11 cellular contexts compared by ENCODE assay signal in genomic region chr6:5174756-5175155, GRCh38.
DNase-seq lines count a peak whose midpoint lies in the region; ATAC-seq and TF ChIP-seq lines count a peak whose summit lies in the region.
"Had no signal": no experiment of that assay in that cellular context is flagged by ENCODE, and none has a peak within 500 bp of the region (broad histone marks: within the 10 kb centered on the region; RNA-seq: fewer than 3 reads in every experiment).

No MANE protein-coding gene starts in this region.

- TF ChIP-seq CTCF in DOHH2 (IDR thresholded peaks at IDR 0.05; ENCODE audit: low read depth, low read length, poor library complexity, severe bottlenecking) (no peak), mesothelial cell of epicardium (IDR thresholded peaks at IDR 0.05; ENCODE audit: unreplicated experiment) (no peak)

- peak overlapping the region; percentile 73 for H3K27ac ChIP-seq in DOHH2 (ENCODE audit: low read depth, low read length)
- H3K27ac ChIP-seq: SK-N-MC had no signal

- peaks cover 64% of the 10 kb centered on the region for H3K4me1 Mint-ChIP-seq in activated CD8-positive, alpha-beta T cell treated with anti-CD3 and anti-CD28 coated beads, Interleukin-2, amount 10 ng/mL, durations not matched to agents 7 days and 5 days (ENCODE audit: low read depth)
- H3K4me1 Mint-ChIP-seq in naive thymus-derived CD8-positive, alpha-beta T cell: peaks cover 31 to 77% (median 65%) of the 10 kb centered on the region in 4 donors
- peaks cover 15% of the 10 kb centered on the region for H3K4me1 Mint-ChIP-seq in mesothelial cell of epicardium

- H4K20me1 ChIP-seq in DOHH2 (ENCODE audit: control insufficient read depth, insufficient read depth, low read depth, low read length): no peaks in the 10 kb centered on the region

- CTCF ChIA-PET in activated CD8-positive, alpha-beta T cell treated with anti-CD3 and anti-CD28 coated beads, Interleukin-2, amount 10 ng/mL, durations not matched to agents 7 days and 5 days (lab: Charles Lee): interaction anchor here (0.7 to 5.8 kb wide), 25 partner anchors 9 to 207 kb away, joined by 3 to 59 read pairs (median 4); partner anchors contain the start of genes FARS2 and LYRM4

- peak overlapping the region; percentile 71 for H3K4me2 ChIP-seq in DOHH2 (ENCODE audit: low read length)

- no peaks in the 10 kb centered on the region for H3K27me3 ChIP-seq in DOHH2 (ENCODE audit: control insufficient read depth, low read length)
- H3K27me3 ChIP-seq: heart right ventricle had no signal

- peak; percentile 3 for ATAC-seq in HG03064 (IDR thresholded peaks at IDR 0.05; ENCODE audit: low read depth, unreplicated experiment)
- peak; percentile 41 for ATAC-seq in activated CD8-positive, alpha-beta T cell treated with anti-CD3 and anti-CD28 coated beads, Interleukin-2, amount 10 ng/mL, durations not matched to agents 7 days and 5 days
- peak; percentile 38 to 62 for ATAC-seq in naive thymus-derived CD8-positive, alpha-beta T cell
- ATAC-seq: left ventricle myocardium superior had no signal

- no peaks in the 10 kb centered on the region for H3K27me3 Mint-ChIP-seq in activated CD8-positive, alpha-beta T cell treated with anti-CD3 and anti-CD28 coated beads, Interleukin-2, amount 10 ng/mL, durations not matched to agents 7 days and 5 days (ENCODE audit: low read depth)
- no peaks in the 10 kb centered on the region for H3K27me3 Mint-ChIP-seq in naive thymus-derived CD8-positive, alpha-beta T cell
- H3K27me3 Mint-ChIP-seq in mesothelial cell of epicardium (ENCODE audit: low read depth): no peaks in the 10 kb centered on the region

- H3K4me3 ChIP-seq in DOHH2 (ENCODE audit: low read length): peak overlapping the region; percentile 59
- H3K4me3 ChIP-seq: SK-N-MC had no signal

- no peaks in the 10 kb centered on the region for H3K79me2 ChIP-seq in DOHH2 (ENCODE audit: control insufficient read depth, low read length)

- no peaks in the 10 kb centered on the region for H3K9me3 ChIP-seq in DOHH2 (ENCODE audit: control insufficient read depth, insufficient read depth, low read length)
- H3K9me3 ChIP-seq: heart right ventricle had no signal

- H3K4me3 Mint-ChIP-seq in activated CD8-positive, alpha-beta T cell treated with anti-CD3 and anti-CD28 coated beads, Interleukin-2, amount 10 ng/mL, durations not matched to agents 7 days and 5 days: peak overlapping the region; percentile 72
- H3K4me3 Mint-ChIP-seq in naive thymus-derived CD8-positive, alpha-beta T cell: peak overlapping the region; percentile 53 to 82 (median 74)
- no peak overlapping the region for H3K4me3 Mint-ChIP-seq in mesothelial cell of epicardium

- H3K9me3 Mint-ChIP-seq in activated CD8-positive, alpha-beta T cell treated with anti-CD3 and anti-CD28 coated beads, Interleukin-2, amount 10 ng/mL, durations not matched to agents 7 days and 5 days (ENCODE audit: insufficient read depth): no peaks in the 10 kb centered on the region
- no peaks in the 10 kb centered on the region for H3K9me3 Mint-ChIP-seq in naive thymus-derived CD8-positive, alpha-beta T cell
- no peaks in the 10 kb centered on the region for H3K9me3 Mint-ChIP-seq in mesothelial cell of epicardium

- peak overlapping the region; percentile 98 for H3K27ac Mint-ChIP-seq in activated CD8-positive, alpha-beta T cell treated with anti-CD3 and anti-CD28 coated beads, Interleukin-2, amount 10 ng/mL, durations not matched to agents 7 days and 5 days
- H3K27ac Mint-ChIP-seq in naive thymus-derived CD8-positive, alpha-beta T cell: peak overlapping the region; percentile 87 to 96 (median 92)
- H3K27ac Mint-ChIP-seq in mesothelial cell of epicardium: no peak overlapping the region

- H3K36me3 ChIP-seq in DOHH2 (ENCODE audit: control insufficient read depth, low read length): no peaks in the 10 kb centered on the region
- H3K36me3 ChIP-seq: heart right ventricle had no signal

- POLR2A ChIA-PET in activated CD8-positive, alpha-beta T cell treated with anti-CD3 and anti-CD28 coated beads, Interleukin-2, amount 10 ng/mL, durations not matched to agents 7 days and 5 days (lab: Charles Lee): interaction anchor here (1.3 to 2.3 kb wide), 6 partner anchors 13 to 128 kb away, joined by 4 to 8 read pairs (median 5); partner anchors contain the start of genes FARS2 and LYRM4
- POLR2A ChIA-PET in naive thymus-derived CD8-positive, alpha-beta T cell (lab: Charles Lee): interaction anchor here (1.0 to 3.1 kb wide), 4 partner anchors 21 to 398 kb away, joined by 3 to 19 read pairs (median 3); partner anchors contain the start of genes CDYL, FARS2 and LYRM4

- H3F3A ChIP-seq in DOHH2 (ENCODE audit: control insufficient read depth, insufficient read depth): peaks cover 14% of the 10 kb centered on the region

- peaks cover 61% of the 10 kb centered on the region for H3K4me1 ChIP-seq in DOHH2 (ENCODE audit: control insufficient read depth, low read length)

- peaks cover 5% of the 10 kb centered on the region for H3K36me3 Mint-ChIP-seq in activated CD8-positive, alpha-beta T cell treated with anti-CD3 and anti-CD28 coated beads, Interleukin-2, amount 10 ng/mL, durations not matched to agents 7 days and 5 days (ENCODE audit: low read depth)
- H3K36me3 Mint-ChIP-seq in naive thymus-derived CD8-positive, alpha-beta T cell: no peaks in the 10 kb centered on the region
- H3K36me3 Mint-ChIP-seq in mesothelial cell of epicardium: no peaks in the 10 kb centered on the region

- H3K9me2 ChIP-seq in DOHH2 (replicated peaks; ENCODE audit: control insufficient read depth, low read length): no peaks in the 10 kb centered on the region

- DNase-seq in activated CD8-positive, alpha-beta T cell treated with anti-CD3 and anti-CD28 coated beads, Interleukin-2, amount 10 ng/mL, durations not matched to agents 7 days and 5 days: no peak
- DNase-seq in naive thymus-derived CD8-positive, alpha-beta T cell: peak in 3 of 10 donors; percentile 8 to 50 (median 41)
- no peak for DNase-seq in germinal center (ENCODE audit: low spot score)
- DNase-seq in middle frontal gyrus (ENCODE audit: extremely low spot score, low spot score): no peak
- DNase-seq in mesothelial cell of epicardium (ENCODE audit: low spot score in 2 of 2, unreplicated experiment in 2 of 2): no peak
- DNase-seq in occipital lobe (lab: John Stamatoyannopoulos, UW): no peak
- DNase-seq: left ventricle myocardium superior had no signal
